ENCODE assay signal across 26 cellular contexts in genomic region chr20:64192406-64192805, GRCh38. TPM values are rescaled to one million over a fixed set of nuclear protein-coding genes. Genes with fewer than 3 reads are reported as not detected.
DNase-seq lines count a peak whose midpoint lies in the region; ATAC-seq, FAIRE-seq and TF ChIP-seq lines count a peak whose summit lies in the region.
"Had no signal": no experiment of that assay in that cellular context is flagged by ENCODE, and none has a peak within 500 bp of the region (broad histone marks: within the 10 kb centered on the region; RNA-seq: fewer than 3 reads in every experiment).

No MANE protein-coding gene starts in this region.

- RAD21 ChIA-PET in HCT116 (lab: Charles Lee; ENCODE audit: low non-redundant PET in 1 of 2, low total read pairs in 2 of 2, uncharacterized antibody in 2 of 2, unreplicated experiment in 2 of 2) (no interaction called here), GM12878 (lab: Charles Lee; ENCODE audit: unreplicated experiment) (no interaction called here)

- in situ Hi-C loops in GM12878 (cut with MboI) = no loop called here
- in situ Hi-C loops in HepG2 (cut with HindIII; ENCODE audit: extremely low pct_ligation_motif_present, low pct_unique_long_range_greater_than_20kb) = no loop called here

- H3K9ac ChIP-seq in HCT116 (ENCODE audit: low read length) = no peak overlapping the region
- no peak overlapping the region for H3K9ac ChIP-seq in GM12878 (ENCODE audit: control insufficient read depth, insufficient read depth, low read length)
- H3K9ac ChIP-seq in HepG2 (ENCODE audit: insufficient read depth, low read depth, low read length) = no peak overlapping the region

- DNase-seq in HCT116 (ENCODE audit: low read depth, low spot score) (no peak), GM12878 (ENCODE audit: low read depth, low spot score) (no peak), HepG2 (ENCODE audit: low spot score) (no peak), pancreas (no peak), uterus (no peak), left ventricle myocardium superior (no peak), GM19239 (ENCODE audit: insufficient read length, low spot score) (no peak)
- DNase-seq: activated CD4-positive, alpha-beta T cell treated with anti-CD3 and anti-CD28 coated beads for 36 hours; activated CD8-positive, alpha-beta memory T cell treated with anti-CD3 and anti-CD28 coated beads for 24 hours; activated T-cell treated with anti-CD3 and anti-CD28 coated beads, Interleukin-2, amount 50 U/mL, for 24 hours; AML-193; EL; GOT3; left lung; mucosa of descending colon; NCI-H1694 treated with DMSO at 0.1 percent for 48 hours; NCI-H748 treated with DMSO at 0.1 percent for 48 hours; small intestine; stimulated activated CD4-positive, alpha-beta T cell treated with anti-CD3 and anti-CD28 coated beads, Interleukin-2, amount 100 ng/mL, for 48 hours; stimulated activated naive B cell treated with anti-CD40 and anti-IgM and Interleukin-4, amounts not matched to agents 10 μg/mL and 1 μg/mL and 100 μg/mL, for 72 hours; testis had no signal

- H3K36me3 ChIP-seq in HCT116 (ENCODE audit: control insufficient read depth in 1 of 2, insufficient read depth in 2 of 2, low read length in 2 of 2) (no peaks in the 10 kb centered on the region), GM12878 (ENCODE audit: control insufficient read depth in 2 of 2, insufficient read depth in 2 of 2, low read length in 1 of 2) (no peaks in the 10 kb centered on the region), HepG2 (replicated peaks in 1 of 2; ENCODE audit: control insufficient read depth in 1 of 2, insufficient read depth in 2 of 2, low read length in 2 of 2) (no peaks in the 10 kb centered on the region), pancreas (no peaks in the 10 kb centered on the region), uterus (no peaks in the 10 kb centered on the region)
- H3K36me3 ChIP-seq: left lung had no signal

- no peak for TF ChIP-seq CTCF in HCT116 (IDR thresholded peaks at IDR 0.05 in 2 of 3, conservative IDR thresholded peaks at IDR 0.05 in 1 of 3; ENCODE audit: borderline replicate concordance in 1 of 3, insufficient read depth in 1 of 3, low read depth in 2 of 3, low read length in 2 of 3)
- no peak for TF ChIP-seq CTCF in GM12878 (IDR thresholded peaks at IDR 0.05 in 2 of 3, conservative IDR thresholded peaks at IDR 0.05 in 1 of 3; ENCODE audit: control insufficient read depth in 2 of 3, extremely low read depth in 1 of 3, insufficient read depth in 1 of 3, low read depth in 3 of 3, low read length in 3 of 3)
- TF ChIP-seq CTCF in HepG2 (CRISPR knock-in tag; IDR thresholded peaks at IDR 0.05) = no peak
- no peak for TF ChIP-seq CTCF in pancreas (IDR thresholded peaks at IDR 0.05)
- TF ChIP-seq CTCF in uterus (IDR thresholded peaks at IDR 0.05) = no peak

- POLR2A ChIA-PET in HCT116 (lab: Charles Lee) = no interaction called here
- POLR2A ChIA-PET in GM12878 (lab: Charles Lee) = no interaction called here
- POLR2A ChIA-PET in HepG2 (lab: Yijun Ruan, JAX) = no interaction called here

- BruUV-seq in HCT116 (replicated peaks; lab: Mats Ljungman, UMichigan) = no TSS peak
- BruUV-seq in GM12878 (replicated peaks; lab: Mats Ljungman, UMichigan) = no TSS peak
- no TSS peak for BruUV-seq in HepG2 (replicated peaks; lab: Mats Ljungman, UMichigan)

- no peak for FAIRE-seq in GM12878 (lab: Jason Lieb, UNC)
- no peak for FAIRE-seq in HepG2 (lab: Jason Lieb, UNC)
- FAIRE-seq in pancreas (lab: Jason Lieb, UNC) = no peak
- FAIRE-seq in GM19239 (lab: Jason Lieb, UNC) = no peak
- FAIRE-seq: bronchial epithelial cell, endometrium, small intestine had no signal

- intact Hi-C loops in HCT116 (cut with micrococcal nuclease) (no loop called here), GM12878 (cut with micrococcal nuclease; ENCODE audit: unreplicated experiment) (no loop called here), HepG2 (cut with micrococcal nuclease; ENCODE audit: unreplicated experiment) (no loop called here), pancreas (cut with DNase I) (no loop called here), uterus (cut with DNase I; ENCODE audit: low total_unique reads) (no loop called here), left ventricle myocardium superior (cut with micrococcal nuclease) (no loop called here)

- H3K9me3 ChIP-seq in HCT116 (ENCODE audit: control insufficient read depth in 1 of 2, insufficient read depth in 1 of 2, low read depth in 1 of 2, low read length in 2 of 2) = peaks cover 0 to 6% of the 10 kb centered on the region in 2 experiments; a peak in 1 of 4 replicates
- H3K9me3 ChIP-seq in GM12878 (replicated peaks; ENCODE audit: control insufficient read depth, insufficient read depth, low read length) = no peaks in the 10 kb centered on the region; the same call in 2 of the 3 replicates
- no peaks in the 10 kb centered on the region for H3K9me3 ChIP-seq in HepG2 (ENCODE audit: low read length)
- no peaks in the 10 kb centered on the region for H3K9me3 ChIP-seq in pancreas
- no peaks in the 10 kb centered on the region for H3K9me3 ChIP-seq in uterus
- H3K9me3 ChIP-seq: left lung, mucosa of descending colon, testis had no signal

- CTCF ChIA-PET in HCT116 (lab: Charles Lee) (no interaction called here), GM12878 (lab: Yijun Ruan, JAX) (interaction anchor here (1.3 kb wide), 1 partner anchor 94 kb away, joined by 3 read pairs; no protein-coding TSS in a partner anchor), HepG2 (lab: Yijun Ruan, JAX; ENCODE audit: low intra/inter-chr PET ratio, low total read pairs) (no interaction called here)

- no peak for TF ChIP-seq EP300 in GM12878 (IDR thresholded peaks at IDR 0.05; ENCODE audit: borderline replicate concordance in 1 of 2, control insufficient read depth in 1 of 2, low read depth in 2 of 2, low read length in 2 of 2)
- no peak for TF ChIP-seq EP300 in HepG2 (IDR thresholded peaks at IDR 0.05; ENCODE audit: low read depth in 2 of 2, low read length in 2 of 2)
- TF ChIP-seq EP300 in HepG2 (CRISPR knock-in tag; IDR thresholded peaks at IDR 0.05; ENCODE audit: borderline replicate concordance) = no peak

- H3K9me2 ChIP-seq in HCT116 (ENCODE audit: insufficient read depth) = no peaks in the 10 kb centered on the region

- no peaks in the 10 kb centered on the region for H4K20me1 ChIP-seq in HCT116 (ENCODE audit: insufficient read depth)
- no peaks in the 10 kb centered on the region for H4K20me1 ChIP-seq in GM12878 (ENCODE audit: control insufficient read depth, insufficient read depth)
- no peaks in the 10 kb centered on the region for H4K20me1 ChIP-seq in HepG2 (ENCODE audit: insufficient read depth, low read length)

- ATAC-seq in HCT116 (no peak), GM12878 (no peak), HepG2 (no peak), pancreas (no peak), left ventricle myocardium superior (no peak)
- ATAC-seq: activated CD4-positive, alpha-beta T cell treated with anti-CD3 and anti-CD28 coated beads for 36 hours; left lung; mucosa of descending colon; Right ventricle myocardium inferior; stimulated activated naive B cell treated with anti-CD40 and anti-IgM and Interleukin-4, amounts not matched to agents 10 μg/mL and 1 μg/mL and 100 μg/mL, for 72 hours had no signal

- H3K79me2 ChIP-seq in HCT116 (ENCODE audit: insufficient read depth, low read length) (no peaks in the 10 kb centered on the region), GM12878 (ENCODE audit: control insufficient read depth, insufficient read depth, low read length) (no peaks in the 10 kb centered on the region), HepG2 (ENCODE audit: insufficient read depth, low read length) (no peaks in the 10 kb centered on the region)

- H3K27me3 ChIP-seq in HCT116 (ENCODE audit: insufficient read depth, low read length) = no peaks in the 10 kb centered on the region
- H3K27me3 ChIP-seq in GM12878 (replicated peaks in 1 of 2; ENCODE audit: control insufficient read depth in 2 of 2, insufficient read depth in 2 of 2, low read length in 1 of 2) = peaks cover 0 to 2% of the 10 kb centered on the region in 2 experiments; a peak in 3 of 4 replicates
- peaks cover 5 to 29% of the 10 kb centered on the region in 2 experiments; a peak in 4 of 5 replicates for H3K27me3 ChIP-seq in HepG2 (ENCODE audit: control insufficient read depth in 1 of 2, insufficient read depth in 2 of 2, low read length in 2 of 2)
- no peaks in the 10 kb centered on the region for H3K27me3 ChIP-seq in pancreas
- H3K27me3 ChIP-seq in uterus = no peaks in the 10 kb centered on the region
- H3K27me3 ChIP-seq: testis had no signal

- no peak for TF ChIP-seq POLR2A in HCT116 (IDR thresholded peaks at IDR 0.05; ENCODE audit: borderline replicate concordance, extremely low read depth, insufficient read depth, insufficient read length)
- no peak for TF ChIP-seq POLR2A in GM12878 (IDR thresholded peaks at IDR 0.05; ENCODE audit: low read depth, low read length)
- TF ChIP-seq POLR2A in HepG2 (IDR thresholded peaks at IDR 0.05; ENCODE audit: insufficient read depth in 1 of 2, low read depth in 2 of 2, low read length in 2 of 2) = 0 out of 4 replicates have a peak, but pooled peaks of 1 of the 2 experiments have one; percentile 18
- no peak for TF ChIP-seq POLR2A in uterus (IDR thresholded peaks at IDR 0.05)

- TF ChIP-seq RAD21 in HCT116 (IDR thresholded peaks at IDR 0.05; ENCODE audit: low read depth) (no peak), GM12878 (IDR thresholded peaks at IDR 0.05; ENCODE audit: insufficient read depth, low read depth, low read length) (no peak), HepG2 (CRISPR knock-in tag; IDR thresholded peaks at IDR 0.05) (no peak)

- H3K27ac ChIP-seq in HCT116 (ENCODE audit: low read depth, low read length) (no peak overlapping the region), GM12878 (ENCODE audit: control insufficient read depth, insufficient read depth) (no peak overlapping the region), HepG2 (ENCODE audit: extremely low read length, insufficient read depth, low read length) (no peak overlapping the region), pancreas (no peak overlapping the region), uterus (no peak overlapping the region)
- H3K27ac ChIP-seq: coronary artery, left lung, testis had no signal

- H2AFZ ChIP-seq in HCT116 (ENCODE audit: low read depth, low read length, poor library complexity, severe bottlenecking) = no peak overlapping the region
- H2AFZ ChIP-seq in GM12878 (ENCODE audit: control insufficient read depth, low read depth, low read length) = no peak overlapping the region
- no peak overlapping the region for H2AFZ ChIP-seq in HepG2 (ENCODE audit: low read length)

- H3K4me3 ChIP-seq in HCT116 (replicated peaks in 1 of 2; ENCODE audit: low read depth in 1 of 2, low read length in 2 of 2) = no peak overlapping the region
- no peak overlapping the region for H3K4me3 ChIP-seq in GM12878
- no peak overlapping the region for H3K4me3 ChIP-seq in HepG2 (replicated peaks in 1 of 3; ENCODE audit: insufficient read depth in 1 of 3, low read depth in 2 of 3, low read length in 3 of 3)
- H3K4me3 ChIP-seq in pancreas = no peak overlapping the region
- no peak overlapping the region for H3K4me3 ChIP-seq in uterus
- H3K4me3 ChIP-seq: coronary artery, left lung, mucosa of descending colon, testis had no signal

- H3K4me1 ChIP-seq in HCT116 (ENCODE audit: control insufficient read depth in 1 of 2, insufficient read depth in 2 of 2, low read length in 2 of 2) (peaks cover 0 to 7% of the 10 kb centered on the region in 2 experiments; a peak in 1 of 4 replicates), GM12878 (ENCODE audit: control insufficient read depth, insufficient read depth, low read length) (no peaks in the 10 kb centered on the region), HepG2 (ENCODE audit: insufficient read depth, low read length) (peaks cover 40% of the 10 kb centered on the region), pancreas (peaks cover 0 to 15% (median 0%) of the 10 kb centered on the region in 3 donors), uterus (no peaks in the 10 kb centered on the region)
- H3K4me1 ChIP-seq: left lung, testis had no signal

- SMC1A ChIA-PET in GM12878 (lab: Charles Lee; ENCODE audit: uncharacterized antibody, unreplicated experiment) = no interaction called here

- H3K4me2 ChIP-seq in HCT116 (ENCODE audit: low read length) (no peak overlapping the region), GM12878 (ENCODE audit: control insufficient read depth, insufficient read depth) (no peak overlapping the region), HepG2 (ENCODE audit: low read depth, low read length) (no peak overlapping the region)

- WGBS in GM12878 (ENCODE audit: insufficient coverage, insufficient replicate concordance, low lambda C conversion rate, missing lambda C conversion rate) = 42% methylated on average over 9 of the region's 9 CpGs
- WGBS in HepG2 (ENCODE audit: low lambda C conversion rate) = 37% methylated on average over 9 of the region's 9 CpGs
- WGBS in pancreas, 2 donors = 35 to 64% methylated on average over 9 of the region's 9 CpGs

RNA-seq across cellular contexts. Expression of gene MYT1, which starts 28.2 kb away (rescaled TPM):
- total RNA-seq in HCT116 (2021; ENCODE audit: unreplicated experiment) (7.1 TPM), GM12878 (2014; rRNA removed) (not detected in 2 replicates), GM12878 (2014; rRNA removed; fragmentation: Illumina TruSeq; extraction: Trizol) (not detected in 2 replicates), GM12878 (2021) (not detected in 2 replicates), HepG2 (2016; rRNA removed; fragmentation: Illumina TruSeq; extraction: Trizol) (0.42 and 0.58 TPM in 2 replicates), pancreas (under 1 TPM; 0.13 to 0.67 (median 0.37) TPM), uterus (under 1 TPM in 1 of 4 donors, not detected in 3; 0.21 TPM), left ventricle myocardium superior (0.20 TPM)
- polyA plus RNA-seq in HCT116 (2012) = 5.2 and 5.3 TPM in 2 replicates
- total RNA-seq in GM12878 (2013; cell fraction: nucleolus; rRNA removed) = 1.4 and 1.5 TPM in 2 replicates
- not detected for polyA plus RNA-seq in GM12878 (2011; ENCODE audit: low read depth)
- polyA plus RNA-seq in GM12878 (2011; rRNA removed) (0.10 and 0.16 TPM in 2 replicates), GM12878 (2014; fragmentation: Illumina TruSeq; extraction: Trizol) (0.01 TPM in 1 of 2 replicates, not detected in the other), GM12878 (2014; fragmentation: Nextera tagmentation; extraction: Ambion mirVana) (not detected), GM12878 (2014; rRNA removed) (not detected in 2 replicates), GM12878 (2016; fragmentation: Nextera tagmentation; extraction: Ambion mirVana) (not detected), HepG2 (2011; rRNA removed) (2.5 and 3.2 TPM in 2 replicates), pancreas (1 to 10 TPM in 1 of 2 donors, under 1 TPM in 1; 0.76 to 5.1 TPM)
- 0.05 and 0.16 TPM in 2 replicates for polyA plus RNA-seq in GM12878 (2011; cell fraction: cytosol; rRNA removed)
- 0.18 and 0.33 TPM in 2 replicates for polyA plus RNA-seq in GM12878 (2011; cell fraction: nucleus; rRNA removed)
- polyA plus RNA-seq in GM12878 (2012) = 0.06 TPM in 1 of 2 replicates, not detected in the other
- polyA minus RNA-seq in GM12878 (2011; rRNA and poly(A)+ RNA removed) = 0.07 and 0.15 TPM in 2 replicates
- polyA minus RNA-seq in GM12878 (2011; cell fraction: cytosol; rRNA and poly(A)+ RNA removed) = not detected in 2 replicates
- 0.12 TPM in 1 of 2 replicates, not detected in the other for polyA minus RNA-seq in GM12878 (2011; cell fraction: nucleus; rRNA and poly(A)+ RNA removed)
- total RNA-seq in HepG2 (2016; cell fraction: cytosol; rRNA removed; fragmentation: Illumina TruSeq; extraction: Trizol; ENCODE audit: low read depth) = 0.10 TPM in 1 of 2 replicates, not detected in the other
- 0.12 and 0.30 TPM in 2 replicates for total RNA-seq in HepG2 (2016; cell fraction: insoluble cytoplasmic fraction; rRNA removed; fragmentation: Illumina TruSeq; extraction: Trizol)
- total RNA-seq in HepG2 (2016; cell fraction: membrane; rRNA removed; fragmentation: Illumina TruSeq; extraction: Trizol) = 0.07 and 0.34 TPM in 2 replicates
- total RNA-seq in HepG2 (2016; cell fraction: nucleus; rRNA removed; fragmentation: Illumina TruSeq; extraction: Trizol) = 0.88 and 1.2 TPM in 2 replicates
- 1.5 TPM in 2 replicates for polyA plus RNA-seq in HepG2 (2011; cell fraction: cytosol; rRNA removed)
- 3.2 and 3.4 TPM in 2 replicates for polyA plus RNA-seq in HepG2 (2011; cell fraction: nucleus; rRNA removed)
- polyA plus RNA-seq in HepG2 (2012) = 1.0 and 1.6 TPM in 2 replicates
- 0.15 TPM in 1 of 2 replicates, not detected in the other for polyA plus RNA-seq in HepG2 (2016; cell fraction: cytosol; fragmentation: Illumina TruSeq; extraction: Trizol; ENCODE audit: low read depth)
- polyA plus RNA-seq in HepG2 (2016; cell fraction: insoluble cytoplasmic fraction; fragmentation: Illumina TruSeq; extraction: Trizol; ENCODE audit: low read depth) = 0.27 and 0.67 TPM in 2 replicates
- 0.15 and 0.27 TPM in 2 replicates for polyA plus RNA-seq in HepG2 (2016; cell fraction: membrane; fragmentation: Illumina TruSeq; extraction: Trizol; ENCODE audit: low read depth)
- 1.2 and 2.9 TPM in 2 replicates for polyA plus RNA-seq in HepG2 (2016; cell fraction: nucleus; fragmentation: Illumina TruSeq; extraction: Trizol; ENCODE audit: insufficient read depth, low read depth)
- 1.4 TPM in 1 of 2 replicates, not detected in the other for polyA minus RNA-seq in HepG2 (2011; rRNA and poly(A)+ RNA removed; ENCODE audit: low replicate concordance)
- 0.20 and 0.70 TPM in 2 replicates for polyA minus RNA-seq in HepG2 (2011; cell fraction: cytosol; rRNA and poly(A)+ RNA removed)
- polyA minus RNA-seq in HepG2 (2011; cell fraction: nucleus; rRNA and poly(A)+ RNA removed) = 1.8 and 3.6 TPM in 2 replicates
- total RNA-seq: bronchial epithelial cell, glomerular endothelial cell, left lung had no signal
